ENCODE assay signal across 1 cellular context in the genomic region with DNA sequence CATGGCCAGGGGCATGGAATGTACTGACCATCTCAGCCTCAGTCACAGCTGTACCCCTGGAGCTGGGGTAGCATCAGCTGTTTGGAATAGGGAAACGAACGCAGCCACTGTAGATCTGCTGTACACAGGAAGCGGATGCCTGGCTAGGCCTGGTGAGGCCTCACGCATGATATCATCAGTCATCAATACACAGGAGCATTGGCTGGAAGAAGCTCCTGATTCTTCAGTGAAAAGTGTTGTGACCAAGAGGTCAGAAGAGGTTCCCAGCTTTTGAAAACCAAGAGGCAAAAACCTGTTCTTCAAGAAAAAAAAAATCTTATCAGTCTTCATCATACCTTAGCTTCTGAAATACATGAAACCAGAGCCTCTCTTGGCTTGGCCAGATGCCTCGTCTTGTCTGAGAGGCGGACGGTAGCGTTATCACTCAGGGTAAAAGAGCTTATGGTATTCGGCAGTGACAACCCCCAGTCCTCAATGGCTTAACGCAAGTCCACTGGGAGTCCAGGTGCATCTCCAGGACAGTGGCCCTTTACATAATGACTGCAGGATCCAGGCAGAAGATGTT.
TF ChIP-seq lines count a peak whose summit lies in the region.

No MANE protein-coding gene starts in this region.

TF ChIP-seq in HCT116, 20 proteins besides CTCF, POLR2A, EP300 and RAD21 (continued from another document):
- TF ChIP-seq ZBTB33 (IDR thresholded peaks at IDR 0.05; ENCODE audit: extremely low read depth, insufficient replicate concordance, low read length) (no peak), ZNF274 (IDR thresholded peaks at IDR 0.05; ENCODE audit: low read depth, low read length) (no peak), SP1 (IDR thresholded peaks at IDR 0.05; ENCODE audit: low read depth) (no peak), SRF (IDR thresholded peaks at IDR 0.05; ENCODE audit: low read depth) (no peak), SIN3A (IDR thresholded peaks at IDR 0.05; ENCODE audit: low read depth) (no peak), EZH2phosphoT487 (IDR thresholded peaks at IDR 0.05; ENCODE audit: borderline replicate concordance) (no peak), POLR2AphosphoS5 (IDR thresholded peaks at IDR 0.05; ENCODE audit: low read depth, low read length) (no peak), YY1 (IDR thresholded peaks at IDR 0.05; ENCODE audit: extremely low read depth, insufficient replicate concordance, low read depth, low read length) (no peak), ZFX (IDR thresholded peaks at IDR 0.05) (no peak), JUND (IDR thresholded peaks at IDR 0.05) (no peak), ELF1 (IDR thresholded peaks at IDR 0.05; ENCODE audit: borderline replicate concordance, low read depth) (no peak), CEBPB (IDR thresholded peaks at IDR 0.05; ENCODE audit: low read depth) (no peak), EGR1 (IDR thresholded peaks at IDR 0.05; ENCODE audit: low read depth) (no peak), FOSL1 (IDR thresholded peaks at IDR 0.05; ENCODE audit: low read depth) (no peak)
- TF ChIP-seq, protein P1, sequence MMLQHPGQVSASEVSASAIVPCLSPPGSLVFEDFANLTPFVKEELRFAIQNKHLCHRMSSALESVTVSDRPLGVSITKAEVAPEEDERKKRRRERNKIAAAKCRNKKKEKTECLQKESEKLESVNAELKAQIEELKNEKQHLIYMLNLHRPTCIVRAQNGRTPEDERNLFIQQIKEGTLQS (IDR thresholded peaks at IDR 0.05) = no peak
- TF ChIP-seq, protein P2, sequence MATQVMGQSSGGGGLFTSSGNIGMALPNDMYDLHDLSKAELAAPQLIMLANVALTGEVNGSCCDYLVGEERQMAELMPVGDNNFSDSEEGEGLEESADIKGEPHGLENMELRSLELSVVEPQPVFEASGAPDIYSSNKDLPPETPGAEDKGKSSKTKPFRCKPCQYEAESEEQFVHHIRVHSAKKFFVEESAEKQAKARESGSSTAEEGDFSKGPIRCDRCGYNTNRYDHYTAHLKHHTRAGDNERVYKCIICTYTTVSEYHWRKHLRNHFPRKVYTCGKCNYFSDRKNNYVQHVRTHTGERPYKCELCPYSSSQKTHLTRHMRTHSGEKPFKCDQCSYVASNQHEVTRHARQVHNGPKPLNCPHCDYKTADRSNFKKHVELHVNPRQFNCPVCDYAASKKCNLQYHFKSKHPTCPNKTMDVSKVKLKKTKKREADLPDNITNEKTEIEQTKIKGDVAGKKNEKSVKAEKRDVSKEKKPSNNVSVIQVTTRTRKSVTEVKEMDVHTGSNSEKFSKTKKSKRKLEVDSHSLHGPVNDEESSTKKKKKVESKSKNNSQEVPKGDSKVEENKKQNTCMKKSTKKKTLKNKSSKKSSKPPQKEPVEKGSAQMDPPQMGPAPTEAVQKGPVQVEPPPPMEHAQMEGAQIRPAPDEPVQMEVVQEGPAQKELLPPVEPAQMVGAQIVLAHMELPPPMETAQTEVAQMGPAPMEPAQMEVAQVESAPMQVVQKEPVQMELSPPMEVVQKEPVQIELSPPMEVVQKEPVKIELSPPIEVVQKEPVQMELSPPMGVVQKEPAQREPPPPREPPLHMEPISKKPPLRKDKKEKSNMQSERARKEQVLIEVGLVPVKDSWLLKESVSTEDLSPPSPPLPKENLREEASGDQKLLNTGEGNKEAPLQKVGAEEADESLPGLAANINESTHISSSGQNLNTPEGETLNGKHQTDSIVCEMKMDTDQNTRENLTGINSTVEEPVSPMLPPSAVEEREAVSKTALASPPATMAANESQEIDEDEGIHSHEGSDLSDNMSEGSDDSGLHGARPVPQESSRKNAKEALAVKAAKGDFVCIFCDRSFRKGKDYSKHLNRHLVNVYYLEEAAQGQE (IDR thresholded peaks at IDR 0.05; ENCODE audit: low read depth) = no peak
